In the genomic region with DNA sequence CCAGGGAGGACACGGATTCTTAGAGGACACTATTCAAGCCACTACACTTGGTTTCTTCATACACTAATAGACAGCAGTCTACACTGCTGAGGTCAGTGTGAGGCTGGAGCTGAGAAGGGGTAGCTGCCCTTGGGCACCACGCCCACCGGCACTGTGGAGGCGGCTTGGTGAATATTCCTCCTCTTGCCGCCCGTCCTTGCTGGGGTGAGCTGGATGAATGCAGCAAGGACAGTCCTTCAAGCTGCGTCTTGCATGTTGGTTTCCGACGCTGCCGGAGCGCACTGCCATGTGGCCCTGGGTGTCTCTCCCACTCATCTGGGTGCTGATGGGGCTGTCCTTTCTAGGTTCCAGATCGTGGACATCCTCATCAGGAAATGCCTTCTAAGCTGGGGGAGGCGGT, we compare ENCODE assay signal across 3 cellular contexts.
TF ChIP-seq lines count a peak whose summit lies in the region.

No MANE protein-coding gene starts in this region.

TF ChIP-seq in HEK293, 187 proteins besides CTCF, POLR2A, EP300 and RAD21:
- TF ChIP-seq REST (tag by site-specific recombination; IDR thresholded peaks at IDR 0.05) (no peak), GLI4 (tag by site-specific recombination; IDR thresholded peaks at IDR 0.05) (no peak), ZNF707 (tag by site-specific recombination; IDR thresholded peaks at IDR 0.05) (no peak), EGR2 (tag by site-specific recombination; IDR thresholded peaks at IDR 0.05; ENCODE audit: low read depth) (0 out of 2 replicates have a peak, but pooled peaks have one; percentile 7), ZNF610 (tag by site-specific recombination; IDR thresholded peaks at IDR 0.05; ENCODE audit: borderline replicate concordance) (no peak)
- TF ChIP-seq, protein P1, sequence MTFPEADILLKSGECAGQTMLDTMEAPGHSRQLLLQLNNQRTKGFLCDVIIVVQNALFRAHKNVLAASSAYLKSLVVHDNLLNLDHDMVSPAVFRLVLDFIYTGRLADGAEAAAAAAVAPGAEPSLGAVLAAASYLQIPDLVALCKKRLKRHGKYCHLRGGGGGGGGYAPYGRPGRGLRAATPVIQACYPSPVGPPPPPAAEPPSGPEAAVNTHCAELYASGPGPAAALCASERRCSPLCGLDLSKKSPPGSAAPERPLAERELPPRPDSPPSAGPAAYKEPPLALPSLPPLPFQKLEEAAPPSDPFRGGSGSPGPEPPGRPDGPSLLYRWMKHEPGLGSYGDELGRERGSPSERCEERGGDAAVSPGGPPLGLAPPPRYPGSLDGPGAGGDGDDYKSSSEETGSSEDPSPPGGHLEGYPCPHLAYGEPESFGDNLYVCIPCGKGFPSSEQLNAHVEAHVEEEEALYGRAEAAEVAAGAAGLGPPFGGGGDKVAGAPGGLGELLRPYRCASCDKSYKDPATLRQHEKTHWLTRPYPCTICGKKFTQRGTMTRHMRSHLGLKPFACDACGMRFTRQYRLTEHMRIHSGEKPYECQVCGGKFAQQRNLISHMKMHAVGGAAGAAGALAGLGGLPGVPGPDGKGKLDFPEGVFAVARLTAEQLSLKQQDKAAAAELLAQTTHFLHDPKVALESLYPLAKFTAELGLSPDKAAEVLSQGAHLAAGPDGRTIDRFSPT (tag by site-specific recombination; IDR thresholded peaks at IDR 0.05): no peak

TF ChIP-seq in H1, 55 proteins besides CTCF, POLR2A, EP300 and RAD21:
- TF ChIP-seq TEAD4 (IDR thresholded peaks at IDR 0.05; ENCODE audit: low read depth, low read length) (no peak), CHD2 (IDR thresholded peaks at IDR 0.05; ENCODE audit: low read length) (no peak), EZH2 (IDR thresholded peaks at IDR 0.05; ENCODE audit: low read depth, low read length, severe bottlenecking) (no peak), ASH2L (IDR thresholded peaks at IDR 0.05; ENCODE audit: low read length) (no peak)
- TF ChIP-seq, protein P2, sequence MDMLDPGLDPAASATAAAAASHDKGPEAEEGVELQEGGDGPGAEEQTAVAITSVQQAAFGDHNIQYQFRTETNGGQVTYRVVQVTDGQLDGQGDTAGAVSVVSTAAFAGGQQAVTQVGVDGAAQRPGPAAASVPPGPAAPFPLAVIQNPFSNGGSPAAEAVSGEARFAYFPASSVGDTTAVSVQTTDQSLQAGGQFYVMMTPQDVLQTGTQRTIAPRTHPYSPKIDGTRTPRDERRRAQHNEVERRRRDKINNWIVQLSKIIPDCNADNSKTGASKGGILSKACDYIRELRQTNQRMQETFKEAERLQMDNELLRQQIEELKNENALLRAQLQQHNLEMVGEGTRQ (IDR thresholded peaks at IDR 0.05; ENCODE audit: low read length): no peak

TF ChIP-seq in neural cell, 6 proteins besides CTCF, POLR2A, EP300 and RAD21:
- TF ChIP-seq SMC3 (conservative IDR thresholded peaks at IDR 0.05; ENCODE audit: poor library complexity) (no peak), EZH2 (IDR thresholded peaks at IDR 0.05; ENCODE audit: borderline replicate concordance, insufficient read depth, low read length, poor library complexity, severe bottlenecking) (no peak), MXI1 (conservative IDR thresholded peaks at IDR 0.05; ENCODE audit: poor library complexity, severe bottlenecking) (no peak), POLR2AphosphoS5 (IDR thresholded peaks at IDR 0.05) (no peak), TAF1 (IDR thresholded peaks at IDR 0.05; ENCODE audit: low read depth) (no peak), REST (IDR thresholded peaks at IDR 0.05; ENCODE audit: borderline replicate concordance) (no peak)
TF ChIP-seq in neural cell: peak in this region for 0.
